Comparison of ENCODE assay signal across 21 cellular contexts in the genomic region with DNA sequence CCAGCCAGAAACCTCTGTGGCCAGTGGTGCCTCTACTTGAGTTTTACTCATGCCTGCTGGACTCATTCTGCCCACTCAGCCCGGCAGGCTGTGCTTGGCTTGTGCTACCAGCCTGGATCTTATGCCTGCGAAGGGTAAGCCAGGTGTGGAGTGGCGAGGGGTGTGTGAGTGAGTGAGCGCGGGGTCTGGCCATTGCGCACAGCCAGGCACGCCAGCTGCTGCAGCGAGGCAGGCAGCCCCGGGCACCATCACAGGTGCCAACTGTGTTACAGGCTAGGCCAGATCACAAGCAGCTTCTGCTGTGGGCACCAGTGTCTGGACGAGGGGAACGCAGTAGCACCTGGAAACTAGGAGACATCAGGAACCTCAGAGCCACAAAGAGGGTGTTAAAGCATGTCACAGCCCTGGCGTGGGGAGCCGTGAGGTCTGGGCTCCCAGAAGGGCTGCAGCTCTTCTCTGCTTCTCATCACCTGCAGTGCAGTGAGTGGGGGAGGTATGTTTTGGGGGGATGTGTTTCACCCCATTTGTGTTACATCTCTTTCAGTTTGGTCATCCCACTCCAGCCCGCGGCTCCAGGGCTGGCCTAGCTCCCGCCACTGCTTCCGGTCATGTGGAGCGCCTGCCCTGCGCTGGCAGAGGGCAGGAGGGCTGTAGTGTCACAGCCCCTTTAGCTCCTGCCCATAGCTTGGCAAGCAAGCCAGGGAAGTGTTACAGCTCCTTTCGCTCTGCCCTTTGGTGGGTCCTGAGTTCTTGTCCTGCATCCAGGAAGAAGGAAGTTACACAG.
DNase-seq lines count a peak whose midpoint lies in the region; ATAC-seq, FAIRE-seq and TF ChIP-seq lines count a peak whose summit lies in the region.
"Had no signal": no experiment of that assay in that cellular context is flagged by ENCODE, and none has a peak within 500 bp of the region (broad histone marks: within the 10 kb centered on the region; RNA-seq: fewer than 3 reads in every experiment).

No MANE protein-coding gene starts in this region.

- TF ChIP-seq CTCF in HepG2 (CRISPR knock-in tag; IDR thresholded peaks at IDR 0.05), result no peak
- TF ChIP-seq CTCF in right lobe of liver (IDR thresholded peaks at IDR 0.05), result no peak
- no peak for TF ChIP-seq CTCF in kidney (IDR thresholded peaks at IDR 0.05; ENCODE audit: borderline replicate concordance, extremely low read depth, insufficient read depth)
- no peak for TF ChIP-seq CTCF in upper lobe of left lung (IDR thresholded peaks at IDR 0.05)

- H3K27me3 Mint-ChIP-seq in activated T-helper 1 cell treated with anti-CD3 and anti-CD28 coated beads, Interleukin-12 subunit alpha, Interleukin-12 subunit beta, Interleukin-2, Interleukin-4 antibody, amounts not matched to agents 30 ng/mL and 10 ng/mL and 1 ng/mL, durations not matched to agents 14 hours and 24 hours and 36 hours (ENCODE audit: insufficient read depth), result no peaks in the 10 kb centered on the region
- H3K27me3 Mint-ChIP-seq: B cell; CD8-positive, alpha-beta memory T cell had no signal

- no peak for DNase-seq in HepG2 (ENCODE audit: low spot score)
- DNase-seq in right lobe of liver, result no peak
- DNase-seq in kidney, result peak; percentile 45
- DNase-seq in upper lobe of left lung, result peak in 1 of 2 donors; percentile 45
- no peak for DNase-seq in superior temporal gyrus (ENCODE audit: extremely low spot score)
- no peak for DNase-seq in activated T-helper 1 cell treated with anti-CD3 and anti-CD28 coated beads, Interleukin-12 subunit alpha, Interleukin-12 subunit beta, Interleukin-2, Interleukin-4 antibody, amounts not matched to agents 30 ng/mL and 10 ng/mL and 1 ng/mL, durations not matched to agents 14 hours and 24 hours and 36 hours (ENCODE audit: low spot score)
- DNase-seq: CD8-positive, alpha-beta memory T cell; COR-L47; DMS 273 treated with DMSO at 0.1 percent for 48 hours; DMS53; DND-41; EL; GM23248; HCEC 1CT; IMR-90 had no signal

- H3K9me3 ChIP-seq in HepG2 (ENCODE audit: low read length) (no peaks in the 10 kb centered on the region), right lobe of liver (no peaks in the 10 kb centered on the region), kidney (ENCODE audit: control insufficient read depth in 1 of 2, low read length in 2 of 2) (no peaks in the 10 kb centered on the region), upper lobe of left lung (peaks cover 0 to 7% (median 0%) of the 10 kb centered on the region in 4 donors)

- no peaks in the 10 kb centered on the region for H3K9me3 Mint-ChIP-seq in activated T-helper 1 cell treated with anti-CD3 and anti-CD28 coated beads, Interleukin-12 subunit alpha, Interleukin-12 subunit beta, Interleukin-2, Interleukin-4 antibody, amounts not matched to agents 30 ng/mL and 10 ng/mL and 1 ng/mL, durations not matched to agents 14 hours and 24 hours and 36 hours

- ATAC-seq in HepG2 (peak; percentile 39; the same call in 2 of the 3 replicates), right lobe of liver (no peak), upper lobe of left lung (ENCODE audit: low FRiP score in 2 of 2) (peak; percentile 32 to 51)
- ATAC-seq: GM12878 had no signal

- H3K36me3 ChIP-seq in HepG2 (replicated peaks in 1 of 2; ENCODE audit: control insufficient read depth in 1 of 2, insufficient read depth in 2 of 2, low read length in 2 of 2), result no peaks in the 10 kb centered on the region
- no peaks in the 10 kb centered on the region for H3K36me3 ChIP-seq in right lobe of liver
- H3K36me3 ChIP-seq in kidney (ENCODE audit: control insufficient read depth in 1 of 2, insufficient read depth in 2 of 2, low read length in 2 of 2), result no peaks in the 10 kb centered on the region
- H3K36me3 ChIP-seq in upper lobe of left lung, result no peaks in the 10 kb centered on the region
- H3K36me3 ChIP-seq: BLaER1 treated with 17β-estradiol and CSF1 and Interleukin-3, amounts not matched to agents 10 nM and 100 nM had no signal

- CTCF ChIA-PET in HepG2 (lab: Yijun Ruan, JAX; ENCODE audit: low intra/inter-chr PET ratio, low total read pairs), result no interaction called here

- no peak for TF ChIP-seq RAD21 in HepG2 (CRISPR knock-in tag; IDR thresholded peaks at IDR 0.05)

- no peak overlapping the region for H3K27ac ChIP-seq in HepG2 (ENCODE audit: extremely low read length, insufficient read depth, low read length)
- no peak overlapping the region for H3K27ac ChIP-seq in right lobe of liver
- no peak overlapping the region for H3K27ac ChIP-seq in kidney (ENCODE audit: low read depth in 2 of 2, low read length in 2 of 2)
- no peak overlapping the region for H3K27ac ChIP-seq in upper lobe of left lung
- H3K27ac ChIP-seq: BLaER1 treated with 17β-estradiol and CSF1 and Interleukin-3, amounts not matched to agents 10 nM and 100 nM; GM23248; HL-60 had no signal

- H3K4me1 Mint-ChIP-seq in activated T-helper 1 cell treated with anti-CD3 and anti-CD28 coated beads, Interleukin-12 subunit alpha, Interleukin-12 subunit beta, Interleukin-2, Interleukin-4 antibody, amounts not matched to agents 30 ng/mL and 10 ng/mL and 1 ng/mL, durations not matched to agents 14 hours and 24 hours and 36 hours (ENCODE audit: low read depth), result no peaks in the 10 kb centered on the region
- H3K4me1 Mint-ChIP-seq: B cell; CD8-positive, alpha-beta memory T cell had no signal

- 8% methylated on average over 10 of the region's 20 CpGs for WGBS in HepG2 (ENCODE audit: low lambda C conversion rate)
- 59% methylated on average over 9 of the region's 20 CpGs for WGBS in right lobe of liver (ENCODE audit: insufficient coverage, low coverage, low lambda C conversion rate, missing lambda C conversion rate)
- WGBS in upper lobe of left lung, 2 donors, result 84 to 90% methylated on average over 11 to 20 of the region's 20 CpGs

- H2AFZ ChIP-seq in HepG2 (ENCODE audit: low read length), result no peak overlapping the region
- H2AFZ ChIP-seq: GM23248 had no signal

- H3K36me3 Mint-ChIP-seq in activated T-helper 1 cell treated with anti-CD3 and anti-CD28 coated beads, Interleukin-12 subunit alpha, Interleukin-12 subunit beta, Interleukin-2, Interleukin-4 antibody, amounts not matched to agents 30 ng/mL and 10 ng/mL and 1 ng/mL, durations not matched to agents 14 hours and 24 hours and 36 hours (ENCODE audit: low read depth), result no peaks in the 10 kb centered on the region
- H3K36me3 Mint-ChIP-seq: CD8-positive, alpha-beta memory T cell had no signal

- no peak for FAIRE-seq in HepG2 (lab: Jason Lieb, UNC)
- no peak for FAIRE-seq in kidney (lab: Jason Lieb, UNC)
- FAIRE-seq: GM12878, GM19239, H54 had no signal

- no peaks in the 10 kb centered on the region for H3K79me2 ChIP-seq in HepG2 (ENCODE audit: insufficient read depth, low read length)

- in situ Hi-C loops in HepG2 (cut with HindIII; ENCODE audit: extremely low pct_ligation_motif_present, low pct_unique_long_range_greater_than_20kb), result no loop called here

- H3K4me1 ChIP-seq in HepG2 (ENCODE audit: insufficient read depth, low read length) (no peaks in the 10 kb centered on the region), right lobe of liver (no peaks in the 10 kb centered on the region), kidney (ENCODE audit: control insufficient read depth in 1 of 2, insufficient read depth in 1 of 2, low read depth in 1 of 2, low read length in 2 of 2) (no peaks in the 10 kb centered on the region), upper lobe of left lung (no peaks in the 10 kb centered on the region)
- H3K4me1 ChIP-seq: BLaER1 treated with 17β-estradiol and CSF1 and Interleukin-3, amounts not matched to agents 10 nM and 100 nM had no signal

- no peaks in the 10 kb centered on the region for H3K27me3 ChIP-seq in HepG2 (ENCODE audit: control insufficient read depth in 1 of 2, insufficient read depth in 2 of 2, low read length in 2 of 2)
- H3K27me3 ChIP-seq in right lobe of liver, result no peaks in the 10 kb centered on the region
- H3K27me3 ChIP-seq in upper lobe of left lung, result no peaks in the 10 kb centered on the region
- H3K27me3 ChIP-seq: BLaER1 treated with 17β-estradiol and CSF1 and Interleukin-3, amounts not matched to agents 10 nM and 100 nM had no signal

- POLR2A ChIA-PET in HepG2 (lab: Yijun Ruan, JAX), result no interaction called here

- H3K4me3 ChIP-seq in HepG2 (replicated peaks in 1 of 3; ENCODE audit: insufficient read depth in 1 of 3, low read depth in 2 of 3, low read length in 3 of 3) (no peak overlapping the region), right lobe of liver (no peak overlapping the region), kidney (ENCODE audit: low read length in 2 of 2) (no peak overlapping the region), upper lobe of left lung (no peak overlapping the region)
- H3K4me3 ChIP-seq: BLaER1 treated with 17β-estradiol and CSF1 and Interleukin-3, amounts not matched to agents 10 nM and 100 nM; GM12878; GM23248 had no signal

- no peak overlapping the region for H3K27ac Mint-ChIP-seq in activated T-helper 1 cell treated with anti-CD3 and anti-CD28 coated beads, Interleukin-12 subunit alpha, Interleukin-12 subunit beta, Interleukin-2, Interleukin-4 antibody, amounts not matched to agents 30 ng/mL and 10 ng/mL and 1 ng/mL, durations not matched to agents 14 hours and 24 hours and 36 hours
- H3K27ac Mint-ChIP-seq: B cell; CD8-positive, alpha-beta memory T cell had no signal

- no peak overlapping the region for H3K4me2 ChIP-seq in HepG2 (ENCODE audit: low read depth, low read length)
- H3K4me2 ChIP-seq: BLaER1 treated with 17β-estradiol and CSF1 and Interleukin-3, amounts not matched to agents 10 nM and 100 nM had no signal

- no peak for TF ChIP-seq POLR2A in HepG2 (IDR thresholded peaks at IDR 0.05; ENCODE audit: insufficient read depth in 1 of 2, low read depth in 2 of 2, low read length in 2 of 2)
- TF ChIP-seq POLR2A in right lobe of liver (IDR thresholded peaks at IDR 0.05), result no peak
- no peak for TF ChIP-seq POLR2A in upper lobe of left lung (IDR thresholded peaks at IDR 0.05)

- TF ChIP-seq EP300 in HepG2 (IDR thresholded peaks at IDR 0.05; ENCODE audit: low read depth in 2 of 2, low read length in 2 of 2) (no peak), HepG2 (CRISPR knock-in tag; IDR thresholded peaks at IDR 0.05; ENCODE audit: borderline replicate concordance) (no peak), upper lobe of left lung (IDR thresholded peaks at IDR 0.05) (no peak)

- no TSS peak for BruUV-seq in HepG2 (replicated peaks; lab: Mats Ljungman, UMichigan)

- H3K9ac ChIP-seq in HepG2 (ENCODE audit: insufficient read depth, low read depth, low read length) (no peak overlapping the region), kidney (ENCODE audit: low read length in 2 of 2) (no peak overlapping the region)
- H3K9ac ChIP-seq: BLaER1 treated with 17β-estradiol and CSF1 and Interleukin-3, amounts not matched to agents 10 nM and 100 nM; GM23248 had no signal

- H4K20me1 ChIP-seq in HepG2 (ENCODE audit: insufficient read depth, low read length), result no peaks in the 10 kb centered on the region
- H4K20me1 ChIP-seq: BLaER1 treated with 17β-estradiol and CSF1 and Interleukin-3, amounts not matched to agents 10 nM and 100 nM had no signal

- no peak overlapping the region for H3K4me3 Mint-ChIP-seq in activated T-helper 1 cell treated with anti-CD3 and anti-CD28 coated beads, Interleukin-12 subunit alpha, Interleukin-12 subunit beta, Interleukin-2, Interleukin-4 antibody, amounts not matched to agents 30 ng/mL and 10 ng/mL and 1 ng/mL, durations not matched to agents 14 hours and 24 hours and 36 hours
- H3K4me3 Mint-ChIP-seq: B cell; CD8-positive, alpha-beta memory T cell had no signal

- intact Hi-C loops in HepG2 (cut with micrococcal nuclease; ENCODE audit: unreplicated experiment) (no loop called here), right lobe of liver (cut with DNase I) (no loop called here), kidney (cut with DNase I) (no loop called here)
- intact Hi-C loops in activated T-helper 1 cell treated with anti-CD3 and anti-CD28 coated beads, Interleukin-12 subunit alpha, Interleukin-12 subunit beta, Interleukin-2, Interleukin-4 antibody, amounts not matched to agents 30 ng/mL and 10 ng/mL and 1 ng/mL, durations not matched to agents 14 hours and 24 hours and 36 hours (cut with micrococcal nuclease), result no loop called here

Comparison
In these comparisons a context has a peak if more than half of its experiments do, and no peak if none do; other contexts are left out.
1. ATAC-seq: peak in HepG2 (single experiment) and upper lobe of left lung (2 of 2); none in right lobe of liver (0 of 4).